Comparison of ENCODE assay signal across 8 cellular contexts in the genomic region with DNA sequence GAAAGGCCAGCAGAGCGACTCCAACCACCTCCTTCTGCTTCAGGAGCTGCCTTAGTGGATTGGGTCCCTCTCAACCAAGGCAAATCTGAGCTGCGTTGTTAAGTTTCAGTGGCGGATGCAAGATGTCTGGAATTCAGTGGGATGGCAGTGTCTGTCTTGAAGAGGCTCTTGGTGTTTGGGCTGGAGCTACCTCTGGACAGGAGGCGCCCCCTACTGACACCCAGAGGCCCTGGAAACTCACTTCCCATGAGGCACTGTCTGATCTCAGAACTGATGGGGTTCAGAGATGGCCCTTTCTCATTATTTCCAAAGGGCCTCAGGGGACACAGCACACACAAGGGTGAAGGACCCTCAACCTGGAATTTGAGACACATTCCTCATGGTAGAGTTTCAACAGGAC. TPM values are rescaled to one million over a fixed set of nuclear protein-coding genes. Genes with fewer than 3 reads are reported as not detected.
DNase-seq lines count a peak whose midpoint lies in the region; ATAC-seq and TF ChIP-seq lines count a peak whose summit lies in the region.

No MANE protein-coding gene starts in this region.

- intact Hi-C loops in A673 (cut with micrococcal nuclease; ENCODE audit: unreplicated experiment), result loop anchor here (2.0 kb wide), 1 partner anchor 290 kb away; no protein-coding TSS in a partner anchor

- no peak overlapping the region for H3K4ac ChIP-seq in neuronal stem cell (ENCODE audit: low read length)

- H2AFZ ChIP-seq in neuronal stem cell (ENCODE audit: low read length), result peak overlapping the region; percentile 85

- POLR2A ChIA-PET in A673 (lab: Charles Lee; ENCODE audit: low non-redundant PET), result interaction anchor here (0.5 kb wide), 1 partner anchor 33 kb away, joined by 8 read pairs; no protein-coding TSS in a partner anchor

- H3K9me3 ChIP-seq in A673 (ENCODE audit: low read depth, low read length, poor library complexity, severe bottlenecking) (no peaks in the 10 kb centered on the region), neuronal stem cell (replicated peaks in 1 of 2; ENCODE audit: control insufficient read depth in 2 of 2, insufficient read depth in 1 of 2, low read depth in 1 of 2, low read length in 2 of 2) (no peaks in the 10 kb centered on the region)

- H3K14ac ChIP-seq in neuronal stem cell (ENCODE audit: low read length), result no peak overlapping the region

- H3K79me1 ChIP-seq in neuronal stem cell (ENCODE audit: low read depth, low read length), result no peaks in the 10 kb centered on the region

- in situ Hi-C loops in GM13976 (cut with MboI; ENCODE audit: low sequenced_read_pairs, unreplicated experiment), result no loop called here

- H3K27ac Mint-ChIP-seq in stimulated activated naive CD8-positive, alpha-beta T cell treated with anti-CD3 and anti-CD28 coated beads, Interleukin-15, amount 100 ng/mL, for 72 hours, result no peak overlapping the region

- no peaks in the 10 kb centered on the region for H3K9me3 Mint-ChIP-seq in stimulated activated naive CD8-positive, alpha-beta T cell treated with anti-CD3 and anti-CD28 coated beads, Interleukin-15, amount 100 ng/mL, for 72 hours

- H2BK15ac ChIP-seq in neuronal stem cell (ENCODE audit: low read length), result no peak overlapping the region

- peak; percentile 76 for TF ChIP-seq CTCF in A673 (conservative IDR thresholded peaks at IDR 0.05; ENCODE audit: low read depth, low read length)
- TF ChIP-seq CTCF in GM13976 (IDR thresholded peaks at IDR 0.05; ENCODE audit: borderline replicate concordance, control extremely low read depth, extremely low read depth, insufficient read depth, missing control alignments), result peak; percentile 71
- peak; percentile 63 for TF ChIP-seq CTCF in fibroblast of mammary gland (conservative IDR thresholded peaks at IDR 0.05; ENCODE audit: control insufficient read depth, insufficient read depth, low read depth, low read length)

- peak; percentile 94 for ATAC-seq in stimulated activated naive CD8-positive, alpha-beta T cell treated with anti-CD3 and anti-CD28 coated beads, Interleukin-15, amount 100 ng/mL, for 72 hours
- ATAC-seq in HG02981 (IDR thresholded peaks at IDR 0.05; ENCODE audit: unreplicated experiment), result no peak

- no peak overlapping the region for H4K91ac ChIP-seq in neuronal stem cell (ENCODE audit: low read depth, low read length, poor library complexity)

- H2AK5ac ChIP-seq in neuronal stem cell (ENCODE audit: low read depth, low read length), result no peak overlapping the region

- H3K18ac ChIP-seq in neuronal stem cell (ENCODE audit: low read length), result no peak overlapping the region

- CTCF ChIA-PET in A673 (lab: Charles Lee), result interaction anchor here (0.5 to 1.2 kb wide), 4 partner anchors 49 to 307 kb away, joined by 4 to 7 read pairs (median 6); no protein-coding TSS in a partner anchor

- no peak overlapping the region for H3K4me3 ChIP-seq in A673 (ENCODE audit: low read depth, low read length, poor library complexity, severe bottlenecking)
- H3K4me3 ChIP-seq in fibroblast of mammary gland (ENCODE audit: control insufficient read depth, low read depth, low read length), result no peak overlapping the region
- H3K4me3 ChIP-seq in neuronal stem cell (ENCODE audit: low read length in 2 of 2), result no peak overlapping the region

- H3K27me3 ChIP-seq in A673 (replicated peaks; ENCODE audit: insufficient read depth, low read depth, low read length, poor library complexity) (no peaks in the 10 kb centered on the region), neuronal stem cell (ENCODE audit: control insufficient read depth in 3 of 3, insufficient read depth in 3 of 3, low read depth in 1 of 3, low read length in 3 of 3) (no peaks in the 10 kb centered on the region)

- H2BK12ac ChIP-seq in neuronal stem cell (ENCODE audit: low read length), result no peak overlapping the region

- BruUV-seq in A673 (replicated peaks; lab: Mats Ljungman, UMichigan), result no TSS peak

- no peak overlapping the region for H2BK5ac ChIP-seq in neuronal stem cell (ENCODE audit: low read length)

- H2BK120ac ChIP-seq in neuronal stem cell (ENCODE audit: low read depth, low read length), result no peak overlapping the region

- H3K27ac ChIP-seq in A673 (ENCODE audit: low read depth, low read length, poor library complexity, severe bottlenecking) (no peak overlapping the region), neuronal stem cell (replicated peaks; ENCODE audit: low read length) (no peak overlapping the region)

- H3K4me3 Mint-ChIP-seq in stimulated activated naive CD8-positive, alpha-beta T cell treated with anti-CD3 and anti-CD28 coated beads, Interleukin-15, amount 100 ng/mL, for 72 hours, result no peak overlapping the region

- no peaks in the 10 kb centered on the region for H3K4me1 ChIP-seq in A673 (ENCODE audit: insufficient read depth, low read length, poor library complexity, severe bottlenecking)
- peaks cover 2 to 3% of the 10 kb centered on the region in 2 donors for H3K4me1 ChIP-seq in neuronal stem cell (ENCODE audit: control insufficient read depth in 2 of 2, insufficient read depth in 1 of 2, low read depth in 1 of 2, low read length in 2 of 2)

- no peaks in the 10 kb centered on the region for H3K27me3 Mint-ChIP-seq in stimulated activated naive CD8-positive, alpha-beta T cell treated with anti-CD3 and anti-CD28 coated beads, Interleukin-15, amount 100 ng/mL, for 72 hours

- no peak overlapping the region for H3K23ac ChIP-seq in neuronal stem cell (ENCODE audit: low read depth, low read length, poor library complexity)

- WGBS in neuronal stem cell (ENCODE audit: extremely low coverage in 2 of 2, insufficient read length in 2 of 2, insufficient replicate concordance in 1 of 2), 2 donors, result no CpG with 5 or more reads among the region's 4 CpGs

- H3K36me3 ChIP-seq in A673 (ENCODE audit: insufficient read depth, low read length, poor library complexity, severe bottlenecking) (no peaks in the 10 kb centered on the region), neuronal stem cell (replicated peaks in 1 of 2; ENCODE audit: control insufficient read depth in 2 of 2, insufficient read depth in 2 of 2, low read length in 2 of 2) (no peaks in the 10 kb centered on the region)

- H3K9ac ChIP-seq in neuronal stem cell (ENCODE audit: low read depth, low read length, poor library complexity), result no peak overlapping the region

- DNase-seq in A673 (ENCODE audit: low spot score) (peak; percentile 70), GM13976 (ENCODE audit: low spot score) (peak; percentile 77), NOMO-1 treated with DMSO at 0.1 percent for 48 hours (lab: John Stamatoyannopoulos, UW; ENCODE audit: unreplicated experiment) (peak; percentile 66), activated T-cell treated with anti-CD3 and anti-CD28 coated beads for 1 hour (ENCODE audit: low read depth) (peak; percentile 40), fibroblast of mammary gland (ENCODE audit: low read depth) (peak; percentile 55), neuronal stem cell (ENCODE audit: low spot score) (peak; percentile 47)
- DNase-seq in stimulated activated naive CD8-positive, alpha-beta T cell treated with anti-CD3 and anti-CD28 coated beads, Interleukin-15, amount 100 ng/mL, for 72 hours, result peak; percentile 47 to 66

- no peaks in the 10 kb centered on the region for H3K4me1 Mint-ChIP-seq in stimulated activated naive CD8-positive, alpha-beta T cell treated with anti-CD3 and anti-CD28 coated beads, Interleukin-15, amount 100 ng/mL, for 72 hours

- no peak overlapping the region for H3K4me2 ChIP-seq in neuronal stem cell (ENCODE audit: insufficient read depth, low read length, poor library complexity, severe bottlenecking)

- H4K8ac ChIP-seq in neuronal stem cell (ENCODE audit: low read depth, low read length), result no peak overlapping the region

RNA-seq across cellular contexts. Expression of gene SLC28A1, which starts 6.0 kb away (rescaled TPM):
- not detected in 2 replicates for total RNA-seq in A673 (2021)
- not detected for polyA plus RNA-seq in neuronal stem cell (2013, experiment 1 of 2)
- not detected for polyA plus RNA-seq in neuronal stem cell (2013, experiment 2 of 2)
